Comparison of ENCODE assay signal across 19 cellular contexts in genomic region chr3:14796403-14797077, GRCh38. TPM values are rescaled to one million over a fixed set of nuclear protein-coding genes. Genes with fewer than 3 reads are reported as not detected.
DNase-seq lines count a peak whose midpoint lies in the region; ATAC-seq, FAIRE-seq and TF ChIP-seq lines count a peak whose summit lies in the region.
"Had no signal": no experiment of that assay in that cellular context is flagged by ENCODE, and none has a peak within 500 bp of the region (broad histone marks: within the 10 kb centered on the region; RNA-seq: fewer than 3 reads in every experiment).

No MANE protein-coding gene starts in this region.

- H3K36me3 Mint-ChIP-seq in neural progenitor cell (no peaks in the 10 kb centered on the region), Calu3 (ENCODE audit: insufficient read depth, unreplicated experiment) (peaks cover 5% of the 10 kb centered on the region)
- H3K36me3 Mint-ChIP-seq: CD8-positive, alpha-beta memory T cell; IgD-negative memory B cell had no signal

- H3K79me2 ChIP-seq in neural progenitor cell (ENCODE audit: low read depth), result no peaks in the 10 kb centered on the region

- peaks cover 9% of the 10 kb centered on the region for H3K27me3 ChIP-seq in bronchial epithelial cell (ENCODE audit: control insufficient read depth, insufficient read depth, low read length)
- H3K27me3 ChIP-seq in neural progenitor cell, result no peaks in the 10 kb centered on the region

- H3K9me3 ChIP-seq in neural progenitor cell (ENCODE audit: low read depth), result no peaks in the 10 kb centered on the region

- H3K4me3 Mint-ChIP-seq in neural progenitor cell (no peak overlapping the region), Calu3 (ENCODE audit: low read depth, unreplicated experiment) (no peak overlapping the region)
- H3K4me3 Mint-ChIP-seq: CD8-positive, alpha-beta memory T cell; H9; IgD-negative memory B cell had no signal

- H3K4me1 ChIP-seq in neural progenitor cell, result no peaks in the 10 kb centered on the region

- H3K4me3 ChIP-seq in bronchial epithelial cell (ENCODE audit: low read depth, low read length), result no peak overlapping the region
- no peak overlapping the region for H3K4me3 ChIP-seq in neural progenitor cell
- H3K4me3 ChIP-seq: PC-9 had no signal

- H3K4me1 Mint-ChIP-seq in neural progenitor cell (peaks cover 8% of the 10 kb centered on the region), Calu3 (ENCODE audit: low read depth, unreplicated experiment) (no peaks in the 10 kb centered on the region)
- H3K4me1 Mint-ChIP-seq: CD8-positive, alpha-beta memory T cell had no signal

- FAIRE-seq in bronchial epithelial cell (lab: Jason Lieb, UNC), result peak; percentile 55

- no TSS peak for BruUV-seq in Calu3 (replicated peaks; lab: Mats Ljungman, UMichigan)

- no peaks in the 10 kb centered on the region for H3F3A ChIP-seq in neural progenitor cell (ENCODE audit: low read depth)

- peak overlapping the region; percentile 14 for H2AFZ ChIP-seq in neural progenitor cell (replicated peaks)
- H2AFZ ChIP-seq: PC-9 had no signal

- peak; percentile 63 for DNase-seq in cardiac septum (ENCODE audit: low spot score)
- no peak for DNase-seq in left ventricle myocardium superior
- DNase-seq in bronchial epithelial cell (ENCODE audit: low read depth), result no peak
- DNase-seq in neural progenitor cell (ENCODE audit: low spot score), result no peak
- no peak for DNase-seq in COLO829 (ENCODE audit: low spot score)
- DNase-seq in pons (ENCODE audit: low spot score), result no peak
- no peak for DNase-seq in Calu3
- DNase-seq: CD8-positive, alpha-beta memory T cell; DMS 273 treated with DMSO at 0.1 percent for 48 hours; H9; NCI-H1092; NCI-H1694; NCI-H446 treated with DMSO at 0.1 percent for 48 hours; NCI-H748 treated with DMSO at 0.1 percent for 48 hours; PC-9 had no signal

- intact Hi-C loops in cardiac septum (cut with DNase I) (no loop called here), left ventricle myocardium superior (cut with micrococcal nuclease) (no loop called here), Calu3 (cut with micrococcal nuclease; ENCODE audit: unreplicated experiment) (no loop called here)

- no peaks in the 10 kb centered on the region for H3K36me3 ChIP-seq in bronchial epithelial cell (ENCODE audit: control insufficient read depth, insufficient read depth, low read length)
- H3K36me3 ChIP-seq in neural progenitor cell, result no peaks in the 10 kb centered on the region

- H3K4me2 ChIP-seq in neural progenitor cell, result no peak overlapping the region
- H3K4me2 ChIP-seq: PC-9 had no signal

- no peaks in the 10 kb centered on the region for H4K20me1 ChIP-seq in neural progenitor cell (ENCODE audit: low read depth)

- no peak overlapping the region for H3K9ac ChIP-seq in neural progenitor cell

- peaks cover 5% of the 10 kb centered on the region for H3K9me3 Mint-ChIP-seq in neural progenitor cell
- no peaks in the 10 kb centered on the region for H3K9me3 Mint-ChIP-seq in Calu3 (ENCODE audit: low read depth, unreplicated experiment)
- H3K9me3 Mint-ChIP-seq: CD8-positive, alpha-beta memory T cell; H9 had no signal

- H3K27ac ChIP-seq in neural progenitor cell, result no peak overlapping the region
- H3K27ac ChIP-seq: 22Rv1, PC-9 had no signal

- CTCF ChIA-PET in Calu3 (lab: Charles Lee), result no interaction called here

- TF ChIP-seq CTCF in bronchial epithelial cell (IDR thresholded peaks at IDR 0.05; ENCODE audit: insufficient read depth, low read length, severe bottlenecking) (no peak), neural progenitor cell (IDR thresholded peaks at IDR 0.05) (no peak), Calu3 (IDR thresholded peaks at IDR 0.05; ENCODE audit: unreplicated experiment) (no peak)

- ATAC-seq in left ventricle myocardium superior, result no peak
- ATAC-seq in HG03135 (IDR thresholded peaks at IDR 0.05; ENCODE audit: unreplicated experiment), result no peak

- H3K27me3 Mint-ChIP-seq in neural progenitor cell (ENCODE audit: insufficient read depth, low read depth), result peaks cover 9% of the 10 kb centered on the region
- peaks cover 65% of the 10 kb centered on the region for H3K27me3 Mint-ChIP-seq in Calu3 (ENCODE audit: unreplicated experiment)

- peak overlapping the region; percentile 46 for H3K27ac Mint-ChIP-seq in neural progenitor cell
- no peak overlapping the region for H3K27ac Mint-ChIP-seq in Calu3 (ENCODE audit: unreplicated experiment)
- H3K27ac Mint-ChIP-seq: CD8-positive, alpha-beta memory T cell; H9; IgD-negative memory B cell had no signal

RNA-seq across cellular contexts. Expression of gene FGD5, which starts 22.2 kb away (rescaled TPM):
- total RNA-seq in cardiac septum, result 15.6 TPM
- 16.3 TPM for total RNA-seq in left ventricle myocardium superior
- total RNA-seq in bronchial epithelial cell, result not detected in 2 replicates
- 0.24 and 0.25 TPM in 2 replicates for total RNA-seq in neural progenitor cell (ENCODE audit: low replicate concordance)
- total RNA-seq in Calu3 (2022), result not detected in 2 replicates
- total RNA-seq: CD8-positive, alpha-beta memory T cell; HT-29; PC-9 had no signal

Comparison
In these comparisons a context has a peak if more than half of its experiments do, and no peak if none do; other contexts are left out.
1. RNA of gene FGD5, which starts 22.2 kb away (total RNA-seq): 16.3 TPM in left ventricle myocardium superior (single experiment) and 15.6 TPM in cardiac septum (single experiment); 0.24 to 0.25 TPM in neural progenitor cell, not detected in Calu3 and not detected in bronchial epithelial cell; every median in the first group is over 10 times any median in the second.